Comparison of ENCODE assay signal across 8 cellular contexts in genomic region chr3:99753268-99753975, GRCh38.
DNase-seq lines count a peak whose midpoint lies in the region; ATAC-seq lines count a peak whose summit lies in the region.

No MANE protein-coding gene starts in this region.

- intact Hi-C loops in right cardiac atrium (cut with DNase I): loop anchor here in 2 of 4 donors (10.0 kb wide), 2 partner anchors 249 to 729 kb away; no protein-coding TSS in a partner anchor

- ATAC-seq in HG03196 (IDR thresholded peaks at IDR 0.05; ENCODE audit: unreplicated experiment) (peak; percentile 72), right cardiac atrium (peak; percentile 86 to 89)

- H3K4me1 ChIP-seq in adipocyte (ENCODE audit: control insufficient read depth, insufficient read depth, low read length) (peaks cover 30% of the 10 kb centered on the region), right cardiac atrium (ENCODE audit: control insufficient read depth, insufficient read depth, low read length) (peaks cover 4% of the 10 kb centered on the region)

- no peaks in the 10 kb centered on the region for H3K27me3 ChIP-seq in adipocyte (replicated peaks; ENCODE audit: control insufficient read depth, insufficient read depth, low read length)
- H3K27me3 ChIP-seq in right cardiac atrium (ENCODE audit: control insufficient read depth, insufficient read depth): no peaks in the 10 kb centered on the region

- DNase-seq in NCI-H1417 (lab: John Stamatoyannopoulos, UW) (peak; percentile 8 to 75 (median 26)), NCI-H1417 treated with DMSO at 0.1 percent for 48 hours (lab: John Stamatoyannopoulos, UW) (no peak), GM19240 (ENCODE audit: insufficient read length, low spot score) (peak; percentile 3), NCI-H748 (lab: John Stamatoyannopoulos, UW; ENCODE audit: unreplicated experiment) (peak; percentile 43), adipocyte (ENCODE audit: low read depth) (peak; percentile 86), right cardiac atrium (peak in 1 of 3 donors; percentile 28), skeletal muscle cell (ENCODE audit: low read depth) (peak; percentile 65)

- peak overlapping the region; percentile 64 for H3K9ac ChIP-seq in adipocyte (ENCODE audit: low read length)

- no peaks in the 10 kb centered on the region for H3K36me3 ChIP-seq in adipocyte (ENCODE audit: control insufficient read depth, insufficient read depth, low read length, severe bottlenecking)

- no peaks in the 10 kb centered on the region for H3K9me3 ChIP-seq in adipocyte (ENCODE audit: control insufficient read depth, low read length)
- H3K9me3 ChIP-seq in right cardiac atrium (ENCODE audit: control insufficient read depth, low read length): no peaks in the 10 kb centered on the region

- WGBS in right cardiac atrium: 2% methylated on average over 3 of the region's 3 CpGs

- no peak overlapping the region for H3K27ac ChIP-seq in right cardiac atrium (ENCODE audit: low read length)

- H3K4me3 ChIP-seq in adipocyte (ENCODE audit: low read length): no peak overlapping the region
- no peak overlapping the region for H3K4me3 ChIP-seq in right cardiac atrium (ENCODE audit: low read length)
- H3K4me3 ChIP-seq in skeletal muscle cell (ENCODE audit: low read depth, low read length): no peak overlapping the region
